14 cellular contexts compared by ENCODE assay signal in the genomic region with DNA sequence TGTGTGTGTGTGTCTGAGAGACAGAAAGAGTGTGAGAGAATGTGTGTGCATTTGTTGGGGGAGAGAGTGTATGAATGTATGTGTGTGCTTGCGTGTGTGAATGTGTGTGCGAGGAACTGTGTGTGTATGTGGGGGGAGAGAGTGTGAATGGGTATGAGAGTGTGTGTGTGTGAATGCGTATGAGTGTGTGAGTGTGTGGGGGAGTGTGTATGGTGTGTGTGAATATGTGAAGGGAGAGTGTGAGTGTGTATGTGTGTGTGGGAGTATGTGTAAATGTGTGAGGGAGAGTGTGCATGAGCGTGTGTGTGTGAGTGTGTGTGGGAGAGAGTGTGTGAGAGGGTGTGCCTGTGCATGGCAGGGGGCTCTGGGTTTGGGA.
"Had no signal": no experiment of that assay in that cellular context is flagged by ENCODE, and none has a peak within 500 bp of the region (broad histone marks: within the 10 kb centered on the region; RNA-seq: fewer than 3 reads in every experiment).

No MANE protein-coding gene starts in this region.

- ATAC-seq: activated CD4-positive, alpha-beta T cell treated with anti-CD3 and anti-CD28 coated beads for 36 hours; stimulated activated naive CD8-positive, alpha-beta T cell treated with anti-CD3 and anti-CD28 coated beads, Interleukin-15, amount 100 ng/mL, for 72 hours; T-helper 17 cell had no signal

- DNase-seq: activated CD4-positive, alpha-beta memory T cell treated with anti-CD3 and anti-CD28 coated beads for 36 hours; activated CD4-positive, alpha-beta T cell treated with anti-CD3 and anti-CD28 coated beads for 36 hours; activated effector memory CD4-positive, alpha-beta T cell treated with Interleukin-2 at 50 U/mL for 16 hours; activated naive CD4-positive, alpha-beta T cell treated with anti-CD3 and anti-CD28 coated beads, Interleukin-2, amount 50 U/mL, for 16 hours; activated T-cell treated with anti-CD3 and anti-CD28 coated beads, Interleukin-2, amount 50 U/mL, for 24 hours; effector CD4-positive, alpha-beta T cell; foreskin melanocyte; immature natural killer cell; occipital lobe; stimulated activated naive CD8-positive, alpha-beta T cell treated with anti-CD3 and anti-CD28 coated beads, Interleukin-15, amount 100 ng/mL, for 72 hours; T-helper 17 cell had no signal

- H3K27ac ChIP-seq: body of pancreas, coronary artery had no signal

- H3K9me3 ChIP-seq: body of pancreas had no signal

- H3K27me3 ChIP-seq: body of pancreas had no signal

- H3K4me3 ChIP-seq: body of pancreas, coronary artery, smooth muscle cell had no signal
